In genomic region chr2:226707500-226707899, GRCh38 we compare ENCODE assay signal across 28 cellular contexts.
"Had no signal": no experiment of that assay in that cellular context is flagged by ENCODE, and none has a peak within 500 bp of the region (broad histone marks: within the 10 kb centered on the region; RNA-seq: fewer than 3 reads in every experiment).

No MANE protein-coding gene starts in this region.

- H3K4me3 ChIP-seq: ascending aorta, cardiac muscle cell, SJSA1 had no signal

- H3K4me1 Mint-ChIP-seq: activated naive CD8-positive, alpha-beta T cell treated with anti-CD3 and anti-CD28 coated beads, Interleukin-2, amount 50 U/mL, for 24 hours had no signal

- H3K27ac Mint-ChIP-seq: activated CD4-positive, alpha-beta memory T cell treated with anti-CD3 and anti-CD28 coated beads for 36 hours; activated naive CD4-positive, alpha-beta T cell treated with anti-CD3 and anti-CD28 coated beads, Interleukin-2, amount 50 U/mL, for 72 hours; activated naive CD8-positive, alpha-beta T cell treated with anti-CD3 and anti-CD28 coated beads, Interleukin-2, amount 50 U/mL, for 24 hours; brain had no signal

- H3K9me3 ChIP-seq: ascending aorta, SJSA1 had no signal

- H3K36me3 Mint-ChIP-seq: activated CD4-positive, alpha-beta memory T cell treated with anti-CD3 and anti-CD28 coated beads for 36 hours; activated naive CD4-positive, alpha-beta T cell treated with anti-CD3 and anti-CD28 coated beads, Interleukin-2, amount 50 U/mL, for 72 hours; brain had no signal

- H3K4me3 Mint-ChIP-seq: activated CD4-positive, alpha-beta memory T cell treated with anti-CD3 and anti-CD28 coated beads for 36 hours; activated naive CD8-positive, alpha-beta T cell treated with anti-CD3 and anti-CD28 coated beads, Interleukin-2, amount 50 U/mL, for 24 hours; activated T-cell treated with anti-CD3 and anti-CD28 coated beads, Interleukin-2, amount 50 U/mL, for 4 hours; brain had no signal

- H3K36me3 ChIP-seq: ascending aorta, cardiac muscle cell, SJSA1 had no signal

- ATAC-seq: activated CD4-positive, CD25-positive, alpha-beta regulatory T cell treated with anti-CD3 and anti-CD28 coated beads, Interleukin-2, amount 50 U/mL, for 24 hours; activated naive CD4-positive, alpha-beta T cell treated with anti-CD3 and anti-CD28 coated beads, Interleukin-2, amount 50 U/mL, for 72 hours; activated naive CD8-positive, alpha-beta T cell treated with anti-CD3 and anti-CD28 coated beads, Interleukin-2, amount 50 U/mL, for 24 hours; activated T-cell treated with anti-CD3 and anti-CD28 coated beads, Interleukin-2, amount 50 U/mL, for 4 hours; Panc1; SK-N-SH treated with all-trans-retinoic acid at 6 μM for 48 hours had no signal

- H3K27me3 ChIP-seq: ascending aorta, cardiac muscle cell, SJSA1 had no signal

- DNase-seq: activated CD4-positive, alpha-beta memory T cell treated with anti-CD3 and anti-CD28 coated beads for 36 hours; activated CD4-positive, alpha-beta T cell treated with anti-CD3 and anti-CD28 coated beads for 48 hours; activated CD8-positive, alpha-beta memory T cell treated with anti-CD3 and anti-CD28 coated beads for 24 hours; activated effector memory CD4-positive, alpha-beta T cell treated with anti-CD3 and anti-CD28 coated beads, Interleukin-2, amount 50 U/mL, for 16 hours; activated naive CD4-positive, alpha-beta T cell treated with Interleukin-2 at 50 U/mL for 16 hours; activated naive CD8-positive, alpha-beta T cell treated with anti-CD3 and anti-CD28 coated beads, Interleukin-2, amount 50 U/mL, for 24 hours; activated T-cell treated with anti-CD3 and anti-CD28 coated beads, Interleukin-2, amount 50 U/mL, for 4 hours; amniotic stem cell; MM.1S; NCI-H1105; NCI-H1436; NCI-H1694 treated with DMSO at 0.1 percent for 48 hours; NCI-H2029 treated with DMSO at 0.1 percent for 48 hours; NCI-H510A treated with DMSO at 0.1 percent for 48 hours; NCI-H69; NK-92 treated with Interleukin-12 subunit alpha and Interleukin-12 subunit beta, amount 100 ng/mL, for 24 hours; OCI-M1; Right ventricle myocardium superior; SW 1271 had no signal

- H3K9me3 Mint-ChIP-seq: activated CD4-positive, alpha-beta memory T cell treated with anti-CD3 and anti-CD28 coated beads for 36 hours; activated naive CD4-positive, alpha-beta T cell treated with anti-CD3 and anti-CD28 coated beads, Interleukin-2, amount 50 U/mL, for 72 hours; activated naive CD8-positive, alpha-beta T cell treated with anti-CD3 and anti-CD28 coated beads, Interleukin-2, amount 50 U/mL, for 24 hours; activated T-cell treated with anti-CD3 and anti-CD28 coated beads, Interleukin-2, amount 50 U/mL, for 4 hours; brain had no signal

- H3K27ac ChIP-seq: ascending aorta, cardiac muscle cell, RWPE1, SJSA1 had no signal

- H3K4me1 ChIP-seq: ascending aorta, SJSA1 had no signal
